Comparison of ENCODE assay signal across 12 cellular contexts in the genomic region with DNA sequence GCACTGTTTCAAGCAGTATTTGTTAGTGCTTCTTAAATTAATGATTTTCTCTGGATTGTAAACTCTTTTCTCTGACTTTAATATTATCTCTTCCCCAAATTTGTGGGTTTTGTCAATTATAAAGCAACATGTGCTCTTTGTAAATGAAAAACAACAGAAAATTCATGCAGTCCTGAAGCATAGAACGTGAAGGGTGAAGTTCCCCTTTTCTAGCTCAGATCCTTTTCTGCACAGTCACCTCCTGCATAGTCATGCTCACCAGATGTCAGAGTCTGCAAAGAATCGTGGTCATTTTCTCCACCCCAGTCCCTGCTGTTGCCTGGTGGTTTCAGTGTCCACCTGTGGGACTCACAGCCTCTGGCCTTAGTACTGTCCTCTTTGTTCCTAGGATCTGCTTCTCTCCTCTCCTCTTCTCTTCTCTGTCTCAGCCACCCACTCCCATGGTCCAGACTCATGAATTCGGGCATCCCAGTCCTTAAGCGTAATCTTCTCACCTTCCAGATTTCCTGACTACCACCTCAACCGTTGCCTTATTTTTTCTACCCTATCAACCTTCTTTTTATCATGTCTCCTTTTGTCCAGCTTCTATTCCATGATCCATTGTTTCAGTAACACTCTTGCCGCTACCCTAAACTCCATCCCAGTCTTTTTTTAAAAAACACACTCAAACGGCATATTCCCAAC.
DNase-seq lines count a peak whose midpoint lies in the region; ATAC-seq, FAIRE-seq and TF ChIP-seq lines count a peak whose summit lies in the region.
"Had no signal": no experiment of that assay in that cellular context is flagged by ENCODE, and none has a peak within 500 bp of the region (broad histone marks: within the 10 kb centered on the region; RNA-seq: fewer than 3 reads in every experiment).

No MANE protein-coding gene starts in this region.

- DNase-seq in MCF 10A (ENCODE audit: unreplicated experiment) (no peak), breast epithelium (ENCODE audit: low spot score in 2 of 2) (no peak), KG1 (lab: John Stamatoyannopoulos, UW) (peak; percentile 31), astrocyte (ENCODE audit: low read depth) (no peak), NCI-H2196 treated with DMSO at 0.1 percent for 48 hours (lab: John Stamatoyannopoulos, UW; ENCODE audit: unreplicated experiment) (no peak), COLO668 (lab: John Stamatoyannopoulos, UW; ENCODE audit: unreplicated experiment) (no peak)
- DNase-seq in stimulated activated naive B cell treated with anti-CD40 and anti-IgM and Interleukin-4, amounts not matched to agents 10 μg/mL and 1 μg/mL and 100 μg/mL, for 72 hours = peak; percentile 35
- no peak for DNase-seq in activated T-cell treated with anti-CD3 and anti-CD28 coated beads, Interleukin-2, amount 50 U/mL, for 4 hours
- DNase-seq: H9; mesendoderm; stimulated activated naive CD4-positive, alpha-beta T cell treated with Interleukin-2 at 50 U/mL for 16 hours had no signal

- peak; percentile 99 for ATAC-seq in stimulated activated naive B cell treated with anti-CD40 and anti-IgM and Interleukin-4, amounts not matched to agents 10 μg/mL and 1 μg/mL and 100 μg/mL, for 72 hours (replicated peaks)
- no peak for ATAC-seq in activated T-cell treated with anti-CD3 and anti-CD28 coated beads, Interleukin-2, amount 50 U/mL, for 4 hours

- no peak overlapping the region for H3K4me3 Mint-ChIP-seq in MCF 10A (ENCODE audit: unreplicated experiment)
- no peak overlapping the region for H3K4me3 Mint-ChIP-seq in astrocyte (ENCODE audit: unreplicated experiment)
- H3K4me3 Mint-ChIP-seq in stimulated activated naive B cell treated with anti-CD40 and anti-IgM and Interleukin-4, amounts not matched to agents 10 μg/mL and 1 μg/mL and 100 μg/mL, for 72 hours = peak overlapping the region; percentile 56 to 57
- H3K4me3 Mint-ChIP-seq in activated T-cell treated with anti-CD3 and anti-CD28 coated beads, Interleukin-2, amount 50 U/mL, for 4 hours = no peak overlapping the region
- H3K4me3 Mint-ChIP-seq: H9 had no signal

- H2AFZ ChIP-seq in astrocyte (ENCODE audit: low read depth, low read length) = no peak overlapping the region

- POLR2A ChIA-PET in MCF 10A (lab: Yijun Ruan, JAX) = interaction anchor here (0.7 kb wide), 1 partner anchor 756 kb away, joined by 3 read pairs; no protein-coding TSS in a partner anchor

- H3K79me2 ChIP-seq in astrocyte (ENCODE audit: insufficient read depth, low read length) = no peaks in the 10 kb centered on the region

- peak overlapping the region; percentile 18 for H3K27ac Mint-ChIP-seq in MCF 10A (ENCODE audit: low read depth, unreplicated experiment)
- H3K27ac Mint-ChIP-seq in astrocyte (ENCODE audit: unreplicated experiment) = peak overlapping the region; percentile 31
- peak overlapping the region; percentile 87 for H3K27ac Mint-ChIP-seq in stimulated activated naive B cell treated with anti-CD40 and anti-IgM and Interleukin-4, amounts not matched to agents 10 μg/mL and 1 μg/mL and 100 μg/mL, for 72 hours
- H3K27ac Mint-ChIP-seq: H9 had no signal

- BruUV-seq in MCF 10A (replicated peaks; lab: Mats Ljungman, UMichigan) = no TSS peak

- no peaks in the 10 kb centered on the region for H3K27me3 Mint-ChIP-seq in MCF 10A (ENCODE audit: insufficient read depth, unreplicated experiment)
- H3K27me3 Mint-ChIP-seq in astrocyte (ENCODE audit: low read depth, unreplicated experiment) = no peaks in the 10 kb centered on the region
- no peaks in the 10 kb centered on the region for H3K27me3 Mint-ChIP-seq in stimulated activated naive B cell treated with anti-CD40 and anti-IgM and Interleukin-4, amounts not matched to agents 10 μg/mL and 1 μg/mL and 100 μg/mL, for 72 hours
- no peaks in the 10 kb centered on the region for H3K27me3 Mint-ChIP-seq in activated T-cell treated with anti-CD3 and anti-CD28 coated beads, Interleukin-2, amount 50 U/mL, for 4 hours (ENCODE audit: low read depth)

- no peaks in the 10 kb centered on the region for H3K4me1 ChIP-seq in breast epithelium
- no peaks in the 10 kb centered on the region for H3K4me1 ChIP-seq in astrocyte (ENCODE audit: insufficient read depth, low read length)

- H3K4me3 ChIP-seq in breast epithelium (no peak overlapping the region), astrocyte (ENCODE audit: insufficient read depth, low read depth, low read length) (no peak overlapping the region)

- H3K4me2 ChIP-seq in astrocyte (ENCODE audit: low read length) = no peak overlapping the region

- H3K4me1 Mint-ChIP-seq in MCF 10A (ENCODE audit: insufficient read depth, unreplicated experiment) = peaks cover 21% of the 10 kb centered on the region
- peaks cover 8% of the 10 kb centered on the region for H3K4me1 Mint-ChIP-seq in astrocyte (ENCODE audit: low read depth, unreplicated experiment)
- peaks cover 30 to 38% of the 10 kb centered on the region in 2 donors for H3K4me1 Mint-ChIP-seq in stimulated activated naive B cell treated with anti-CD40 and anti-IgM and Interleukin-4, amounts not matched to agents 10 μg/mL and 1 μg/mL and 100 μg/mL, for 72 hours
- H3K4me1 Mint-ChIP-seq in activated T-cell treated with anti-CD3 and anti-CD28 coated beads, Interleukin-2, amount 50 U/mL, for 4 hours (ENCODE audit: low read depth) = peaks cover 8% of the 10 kb centered on the region

- no peak overlapping the region for H3K27ac ChIP-seq in breast epithelium
- H3K27ac ChIP-seq in astrocyte (ENCODE audit: low read depth, low read length) = no peak overlapping the region

- CTCF ChIA-PET in MCF 10A (lab: Yijun Ruan, JAX) = no interaction called here

- H3K36me3 Mint-ChIP-seq in MCF 10A (ENCODE audit: insufficient read depth, unreplicated experiment) (peaks cover 38% of the 10 kb centered on the region), astrocyte (ENCODE audit: low read depth, unreplicated experiment) (peaks cover 15% of the 10 kb centered on the region)
- peaks cover 13 to 31% of the 10 kb centered on the region in 2 donors for H3K36me3 Mint-ChIP-seq in stimulated activated naive B cell treated with anti-CD40 and anti-IgM and Interleukin-4, amounts not matched to agents 10 μg/mL and 1 μg/mL and 100 μg/mL, for 72 hours
- H3K36me3 Mint-ChIP-seq in activated T-cell treated with anti-CD3 and anti-CD28 coated beads, Interleukin-2, amount 50 U/mL, for 4 hours (ENCODE audit: insufficient read depth) = peaks cover 24% of the 10 kb centered on the region

- H3K27me3 ChIP-seq in breast epithelium = no peaks in the 10 kb centered on the region
- no peaks in the 10 kb centered on the region for H3K27me3 ChIP-seq in astrocyte (ENCODE audit: insufficient read depth, low read length)

- H3K36me3 ChIP-seq in breast epithelium (no peaks in the 10 kb centered on the region), astrocyte (ENCODE audit: insufficient read depth, low read length) (no peaks in the 10 kb centered on the region)

- no peak for TF ChIP-seq POLR2A in breast epithelium (IDR thresholded peaks at IDR 0.05)

- H4K20me1 ChIP-seq in astrocyte (ENCODE audit: insufficient read depth, low read length) = peaks cover 23% of the 10 kb centered on the region

- H3K9me3 Mint-ChIP-seq in MCF 10A (ENCODE audit: unreplicated experiment) = no peaks in the 10 kb centered on the region
- H3K9me3 Mint-ChIP-seq in astrocyte (ENCODE audit: unreplicated experiment) = no peaks in the 10 kb centered on the region
- H3K9me3 Mint-ChIP-seq in stimulated activated naive B cell treated with anti-CD40 and anti-IgM and Interleukin-4, amounts not matched to agents 10 μg/mL and 1 μg/mL and 100 μg/mL, for 72 hours = no peaks in the 10 kb centered on the region
- H3K9me3 Mint-ChIP-seq in activated T-cell treated with anti-CD3 and anti-CD28 coated beads, Interleukin-2, amount 50 U/mL, for 4 hours = no peaks in the 10 kb centered on the region
- H3K9me3 Mint-ChIP-seq: H9 had no signal

- H3K9ac ChIP-seq in astrocyte (ENCODE audit: low read length) = no peak overlapping the region

- no peak for FAIRE-seq in astrocyte (lab: Jason Lieb, UNC)
- FAIRE-seq: A204.1 had no signal

- TF ChIP-seq CTCF in MCF 10A (IDR thresholded peaks at IDR 0.05; ENCODE audit: unreplicated experiment) (no peak), breast epithelium (IDR thresholded peaks at IDR 0.05) (no peak), astrocyte (IDR thresholded peaks at IDR 0.05; ENCODE audit: insufficient read depth, low read depth, low read length) (no peak)

- H3K9me3 ChIP-seq in breast epithelium (no peaks in the 10 kb centered on the region), astrocyte (ENCODE audit: insufficient read depth, low read depth, low read length) (no peaks in the 10 kb centered on the region)

- intact Hi-C loops in MCF 10A (cut with micrococcal nuclease) (no loop called here), breast epithelium (cut with DNase I; ENCODE audit: low total_unique reads) (no loop called here)

Comparison
In these comparisons a context has a peak if more than half of its experiments do, and no peak if none do; other contexts are left out.
1. DNase-seq: peak in KG1 (single experiment) and stimulated activated naive B cell treated with anti-CD40 and anti-IgM and Interleukin-4, amounts not matched to agents 10 μg/mL and 1 μg/mL and 100 μg/mL, for 72 hours (single experiment); none in MCF 10A (single experiment), breast epithelium (0 of 2), astrocyte (single experiment), NCI-H2196 treated with DMSO at 0.1 percent for 48 hours (single experiment), COLO668 (single experiment) and activated T-cell treated with anti-CD3 and anti-CD28 coated beads, Interleukin-2, amount 50 U/mL, for 4 hours (single experiment).
2. H3K27ac Mint-ChIP-seq: peak in every context shown above with its lines; median percentile 87 in stimulated activated naive B cell treated with anti-CD40 and anti-IgM and Interleukin-4, amounts not matched to agents 10 μg/mL and 1 μg/mL and 100 μg/mL, for 72 hours; 31 in astrocyte; 18 in MCF 10A.
3. H3K4me3 Mint-ChIP-seq: peak in stimulated activated naive B cell treated with anti-CD40 and anti-IgM and Interleukin-4, amounts not matched to agents 10 μg/mL and 1 μg/mL and 100 μg/mL, for 72 hours (2 of 2); none in MCF 10A (single experiment), astrocyte (single experiment) and activated T-cell treated with anti-CD3 and anti-CD28 coated beads, Interleukin-2, amount 50 U/mL, for 4 hours (single experiment).
4. ATAC-seq: peak in stimulated activated naive B cell treated with anti-CD40 and anti-IgM and Interleukin-4, amounts not matched to agents 10 μg/mL and 1 μg/mL and 100 μg/mL, for 72 hours (2 of 2); none in activated T-cell treated with anti-CD3 and anti-CD28 coated beads, Interleukin-2, amount 50 U/mL, for 4 hours (0 of 2).